Comparison of ENCODE assay signal across 20 cellular contexts in genomic region chr12:89305373-89305772, GRCh38. TPM values are rescaled to one million over a fixed set of nuclear protein-coding genes. Genes with fewer than 3 reads are reported as not detected.
A peak's percentile ranks its signal among the peaks of the same experiment; 100 is the strongest.
DNase-seq lines count a peak whose midpoint lies in the region; ATAC-seq and TF ChIP-seq lines count a peak whose summit lies in the region.
"Had no signal": no experiment of that assay in that cellular context is flagged by ENCODE, and none has a peak within 500 bp of the region (broad histone marks: within the 10 kb centered on the region; RNA-seq: fewer than 3 reads in every experiment).

No MANE protein-coding gene starts in this region.

- no peaks in the 10 kb centered on the region for H3K9me3 Mint-ChIP-seq in chondrocyte (ENCODE audit: low read depth)
- peaks cover 8% of the 10 kb centered on the region for H3K9me3 Mint-ChIP-seq in activated CD4-positive, alpha-beta T cell treated with anti-CD3 and anti-CD28 coated beads, Interleukin-2, amount 10 ng/mL, durations not matched to agents 24 days and 14 days

- no peak overlapping the region for H3K4me3 Mint-ChIP-seq in chondrocyte (ENCODE audit: unreplicated experiment)
- H3K4me3 Mint-ChIP-seq in activated CD4-positive, alpha-beta T cell treated with anti-CD3 and anti-CD28 coated beads, Interleukin-2, amount 10 ng/mL, durations not matched to agents 24 days and 14 days: no peak overlapping the region

- H3K4me3 ChIP-seq in thoracic aorta: no peak overlapping the region
- H3K4me3 ChIP-seq: A549, SK-N-MC had no signal

- H3K27ac Mint-ChIP-seq in chondrocyte (ENCODE audit: unreplicated experiment): peak overlapping the region; percentile 65
- H3K27ac Mint-ChIP-seq in activated CD4-positive, alpha-beta T cell treated with anti-CD3 and anti-CD28 coated beads, Interleukin-2, amount 10 ng/mL, durations not matched to agents 24 days and 14 days: no peak overlapping the region

- H3K27ac ChIP-seq in thoracic aorta: peak overlapping the region; percentile 16 to 40
- H3K27ac ChIP-seq in RWPE1: no peak overlapping the region
- H3K27ac ChIP-seq: A549, KMS-11, SK-N-MC had no signal

- intact Hi-C loops in activated CD4-positive, alpha-beta T cell treated with anti-CD3 and anti-CD28 coated beads, Interleukin-2, amount 10 ng/mL, durations not matched to agents 24 days and 14 days (cut with micrococcal nuclease): no loop called here

- POLR2A ChIA-PET in RWPE1 (lab: Yijun Ruan, JAX; ENCODE audit: low non-redundant PET): interaction anchor here (0.8 kb wide), 1 partner anchor 403 kb away, joined by 4 read pairs; no protein-coding TSS in a partner anchor

- ATAC-seq in thoracic aorta (ENCODE audit: insufficient number of reproducible peaks, low FRiP score, low read depth): no peak
- no peak for ATAC-seq in activated CD4-positive, CD25-positive, alpha-beta regulatory T cell treated with anti-CD3 and anti-CD28 coated beads, Interleukin-2, amount 50 U/mL, for 24 hours
- ATAC-seq: A549, Panc1, Right ventricle myocardium inferior had no signal

- peaks cover 0 to 23% of the 10 kb centered on the region in 2 donors for H3K4me1 ChIP-seq in thoracic aorta (ENCODE audit: control insufficient read depth in 1 of 2, low read depth in 2 of 2)
- H3K4me1 ChIP-seq: A549 had no signal

- H3K36me3 Mint-ChIP-seq in chondrocyte (ENCODE audit: low read depth): no peaks in the 10 kb centered on the region
- no peaks in the 10 kb centered on the region for H3K36me3 Mint-ChIP-seq in activated CD4-positive, alpha-beta T cell treated with anti-CD3 and anti-CD28 coated beads, Interleukin-2, amount 10 ng/mL, durations not matched to agents 24 days and 14 days (ENCODE audit: low read depth)

- H3K9me3 ChIP-seq in thoracic aorta: no peaks in the 10 kb centered on the region
- H3K9me3 ChIP-seq: A549 had no signal

- CTCF ChIA-PET in RWPE1 (lab: Yijun Ruan, JAX): interaction anchor here (0.5 to 0.7 kb wide), 2 partner anchors 10 to 101 kb away, joined by 3 read pairs; no protein-coding TSS in a partner anchor

- H3K4me1 Mint-ChIP-seq in chondrocyte (ENCODE audit: low read depth): peaks cover 28% of the 10 kb centered on the region
- H3K4me1 Mint-ChIP-seq in activated CD4-positive, alpha-beta T cell treated with anti-CD3 and anti-CD28 coated beads, Interleukin-2, amount 10 ng/mL, durations not matched to agents 24 days and 14 days: peaks cover 35% of the 10 kb centered on the region

- TF ChIP-seq CTCF in chondrocyte (IDR thresholded peaks at IDR 0.05) (no peak), thoracic aorta (IDR thresholded peaks at IDR 0.05) (no peak), RWPE1 (conservative IDR thresholded peaks at IDR 0.05; ENCODE audit: low read depth) (no peak)

- H3K27me3 Mint-ChIP-seq in chondrocyte (ENCODE audit: low read depth): no peaks in the 10 kb centered on the region
- H3K27me3 Mint-ChIP-seq in activated CD4-positive, alpha-beta T cell treated with anti-CD3 and anti-CD28 coated beads, Interleukin-2, amount 10 ng/mL, durations not matched to agents 24 days and 14 days: peaks cover 3% of the 10 kb centered on the region

- DNase-seq in NCI-H510A treated with DMSO at 0.1 percent for 48 hours (lab: John Stamatoyannopoulos, UW) (peak; percentile 11), NCI-H510A (lab: John Stamatoyannopoulos, UW) (no peak), NCI-H345 treated with DMSO at 0.1 percent for 48 hours (lab: John Stamatoyannopoulos, UW; ENCODE audit: unreplicated experiment) (peak; percentile 9), chondrocyte (ENCODE audit: low spot score) (no peak), thoracic aorta (ENCODE audit: low spot score) (no peak), RWPE1 (ENCODE audit: low spot score) (no peak)
- no peak for DNase-seq in activated CD4-positive, alpha-beta T cell treated with anti-CD3 and anti-CD28 coated beads, Interleukin-2, amount 10 ng/mL, durations not matched to agents 24 days and 14 days
- DNase-seq: C1 segment of cervical spinal cord, DMS 273 treated with DMSO at 0.1 percent for 48 hours, GOT3, MM.1S, NCI-H1105, NCI-H1930, NCI-H526 treated with DMSO at 0.1 percent for 48 hours had no signal

- H3K27me3 ChIP-seq in thoracic aorta (replicated peaks; ENCODE audit: insufficient read depth): no peaks in the 10 kb centered on the region

- no peaks in the 10 kb centered on the region for H3K36me3 ChIP-seq in thoracic aorta

RNA-seq across cellular contexts. Expression of gene DUSP6, which starts 46.9 kb away (rescaled TPM):
- 5.9 to 9.9 TPM (median 8.3 TPM) in 3 replicates for total RNA-seq in chondrocyte
- total RNA-seq in thoracic aorta: 100 to 1,000 TPM; 103 to 147 TPM
- total RNA-seq in activated CD4-positive, alpha-beta T cell treated with anti-CD3 and anti-CD28 coated beads, Interleukin-2, amount 10 ng/mL, durations not matched to agents 24 days and 14 days: 95.5 and 96.7 TPM in 2 replicates

Comparison
In these comparisons a context has a peak if more than half of its experiments do, and no peak if none do; other contexts are left out.
1. DNase-seq: peak in NCI-H510A treated with DMSO at 0.1 percent for 48 hours (single experiment) and NCI-H345 treated with DMSO at 0.1 percent for 48 hours (single experiment); none in NCI-H510A (single experiment), chondrocyte (single experiment), thoracic aorta (single experiment), RWPE1 (single experiment) and activated CD4-positive, alpha-beta T cell treated with anti-CD3 and anti-CD28 coated beads, Interleukin-2, amount 10 ng/mL, durations not matched to agents 24 days and 14 days (single experiment).